Comparison of ENCODE assay signal across 10 cellular contexts in genomic region chr2:216478151-216478550, GRCh38. TPM values are rescaled to one million over a fixed set of nuclear protein-coding genes. Genes with fewer than 3 reads are reported as not detected.
DNase-seq lines count a peak whose midpoint lies in the region; ATAC-seq and TF ChIP-seq lines count a peak whose summit lies in the region.
"Had no signal": no experiment of that assay in that cellular context is flagged by ENCODE, and none has a peak within 500 bp of the region (broad histone marks: within the 10 kb centered on the region; RNA-seq: fewer than 3 reads in every experiment).

No MANE protein-coding gene starts in this region.

- 82 to 90% methylated on average over 1 to 3 of the region's 3 CpGs for WGBS in thyroid gland, 2 donors

- H3K4me1 ChIP-seq in Panc1 (ENCODE audit: control insufficient read depth, insufficient read depth, low read length), result no peaks in the 10 kb centered on the region
- no peaks in the 10 kb centered on the region for H3K4me1 ChIP-seq in thyroid gland
- H3K4me1 ChIP-seq: esophagus muscularis mucosa had no signal

- ATAC-seq in GM21786 (IDR thresholded peaks at IDR 0.05; ENCODE audit: unreplicated experiment), result peak; percentile 60
- peak; percentile 90 for ATAC-seq in Panc1
- peak; percentile 73 for ATAC-seq in sciatic nerve
- ATAC-seq in GM21717 (IDR thresholded peaks at IDR 0.05; ENCODE audit: unreplicated experiment), result no peak

- CTCF ChIA-PET in Panc1 (lab: Charles Lee), result no interaction called here

- intact Hi-C loops in Panc1 (cut with micrococcal nuclease; ENCODE audit: unreplicated experiment) (no loop called here), sciatic nerve (cut with DNase I) (no loop called here), thyroid gland (cut with DNase I) (no loop called here)

- DNase-seq in Panc1 (ENCODE audit: low read depth, low spot score) (no peak), fibroblast of mammary gland (ENCODE audit: low read depth) (peak; percentile 70), sciatic nerve (ENCODE audit: low spot score) (no peak), DMS153 (lab: John Stamatoyannopoulos, UW) (no peak), thyroid gland (no peak)
- DNase-seq: NCI-H510A treated with DMSO at 0.1 percent for 48 hours had no signal

- POLR2A ChIA-PET in Panc1 (lab: Charles Lee), result no interaction called here

- no peak overlapping the region for H3K27ac ChIP-seq in Panc1 (ENCODE audit: low read length)
- H3K27ac ChIP-seq in thyroid gland, result no peak overlapping the region
- H3K27ac ChIP-seq: esophagus muscularis mucosa, neutrophil had no signal

- H3K4me3 ChIP-seq in Panc1 (ENCODE audit: low read depth in 2 of 2, low read length in 2 of 2) (no peak overlapping the region), fibroblast of mammary gland (ENCODE audit: control insufficient read depth, low read depth, low read length) (no peak overlapping the region), thyroid gland (replicated peaks in 1 of 3) (no peak overlapping the region)
- H3K4me3 ChIP-seq: esophagus muscularis mucosa had no signal

- no peaks in the 10 kb centered on the region for H3K9me3 ChIP-seq in Panc1 (ENCODE audit: control insufficient read depth, insufficient read depth, low read depth, low read length)
- no peaks in the 10 kb centered on the region for H3K9me3 ChIP-seq in thyroid gland
- H3K9me3 ChIP-seq: esophagus muscularis mucosa, neutrophil had no signal

- TF ChIP-seq POLR2A in thyroid gland (IDR thresholded peaks at IDR 0.05), result no peak

- no peaks in the 10 kb centered on the region for H3K27me3 ChIP-seq in Panc1 (ENCODE audit: control insufficient read depth, insufficient read depth, low read length)
- H3K27me3 ChIP-seq in thyroid gland, result no peaks in the 10 kb centered on the region
- H3K27me3 ChIP-seq: esophagus muscularis mucosa, neutrophil had no signal

- no TSS peak for BruUV-seq in Panc1 (replicated peaks; lab: Mats Ljungman, UMichigan)

- in situ Hi-C loops in Panc1 (cut with HindIII; ENCODE audit: low pct_unique_long_range_greater_than_20kb, low sequenced_read_pairs), result no loop called here

- TF ChIP-seq CTCF in Panc1 (IDR thresholded peaks at IDR 0.05) (no peak), fibroblast of mammary gland (conservative IDR thresholded peaks at IDR 0.05; ENCODE audit: control insufficient read depth, insufficient read depth, low read depth, low read length) (no peak), thyroid gland (IDR thresholded peaks at IDR 0.05) (no peak)

- H3K36me3 ChIP-seq in Panc1 (ENCODE audit: control insufficient read depth, insufficient read depth, low read length), result peaks cover 9% of the 10 kb centered on the region
- peaks cover 24 to 48% of the 10 kb centered on the region in 2 donors for H3K36me3 ChIP-seq in thyroid gland

RNA-seq across cellular contexts. Expression of gene RPL37A, which starts 20.5 kb away (rescaled TPM):
- 1,826 TPM for total RNA-seq in Panc1 (2021; ENCODE audit: unreplicated experiment)
- 2,589 TPM for polyA plus RNA-seq in Panc1 (2012; ENCODE audit: insufficient read length)
- total RNA-seq in sciatic nerve, result 1,810 TPM
- total RNA-seq in thyroid gland, result 1,000 to 10,000 TPM in 1 of 4 donors, 100 to 1,000 TPM in 3; 393 to 1,147 (median 736) TPM
